In genomic region chr1:226004396-226004795, GRCh38 we compare ENCODE assay signal across 23 cellular contexts. TPM values are rescaled to one million over a fixed set of nuclear protein-coding genes. Genes with fewer than 3 reads are reported as not detected.
DNase-seq lines count a peak whose midpoint lies in the region; ATAC-seq and TF ChIP-seq lines count a peak whose summit lies in the region.
"Had no signal": no experiment of that assay in that cellular context is flagged by ENCODE, and none has a peak within 500 bp of the region (broad histone marks: within the 10 kb centered on the region; RNA-seq: fewer than 3 reads in every experiment).

No MANE protein-coding gene starts in this region.

- H3K9me3 Mint-ChIP-seq in activated naive CD8-positive, alpha-beta T cell (ENCODE audit: low read depth): no peaks in the 10 kb centered on the region
- H3K9me3 Mint-ChIP-seq in activated naive CD8-positive, alpha-beta T cell treated with anti-CD3 and anti-CD28 coated beads for 36 hours: peaks cover 5% of the 10 kb centered on the region
- H3K9me3 Mint-ChIP-seq in activated naive CD8-positive, alpha-beta T cell treated with anti-CD3 and anti-CD28 coated beads, Interleukin-2, amount 50 U/mL, for 24 hours: no peaks in the 10 kb centered on the region
- H3K9me3 Mint-ChIP-seq: CD8-positive, alpha-beta memory T cell; T-helper 2 cell treated with Interferon-gamma antibody and Interleukin-4, amounts not matched to agents 5 μg/mL and 100 μg/mL, for 36 hours had no signal

- peaks cover 47% of the 10 kb centered on the region for H3K4me1 Mint-ChIP-seq in activated naive CD8-positive, alpha-beta T cell (ENCODE audit: low read depth)
- H3K4me1 Mint-ChIP-seq in activated naive CD8-positive, alpha-beta T cell treated with anti-CD3 and anti-CD28 coated beads for 36 hours: peaks cover 37% of the 10 kb centered on the region
- H3K4me1 Mint-ChIP-seq in activated naive CD8-positive, alpha-beta T cell treated with anti-CD3 and anti-CD28 coated beads, Interleukin-2, amount 50 U/mL, for 24 hours: peaks cover 48% of the 10 kb centered on the region

- DNase-seq in activated naive CD8-positive, alpha-beta T cell treated with anti-CD3 and anti-CD28 coated beads for 36 hours: no peak
- no peak for DNase-seq in activated naive CD8-positive, alpha-beta T cell treated with anti-CD3 and anti-CD28 coated beads, Interleukin-2, amount 50 U/mL, for 24 hours
- DNase-seq in NOMO-1 (lab: John Stamatoyannopoulos, UW; ENCODE audit: unreplicated experiment in 2 of 2) (no peak), NCI-H2227 treated with DMSO at 0.1 percent for 48 hours (lab: John Stamatoyannopoulos, UW) (no peak)
- DNase-seq: activated CD4-positive, alpha-beta T cell treated with anti-CD3 and anti-CD28 coated beads, Interleukin-2, amount 50 U/mL, for 4 hours; central memory CD4-positive, alpha-beta T cell; dermis blood vessel endothelial cell; DMS153; hypothalamus; mesendoderm; NCI-H1048; NCI-H187 treated with DMSO at 0.1 percent for 48 hours; NCI-H526 treated with DMSO at 0.1 percent for 48 hours; occipital lobe; uterus; WERI-Rb-1 had no signal

- H3K36me3 ChIP-seq in HEK293 (ENCODE audit: control insufficient read depth in 2 of 2, insufficient read depth in 1 of 2, low read length in 2 of 2): no peaks in the 10 kb centered on the region
- H3K36me3 ChIP-seq: uterus, WERI-Rb-1 had no signal

- no peaks in the 10 kb centered on the region for H3K36me3 Mint-ChIP-seq in activated naive CD8-positive, alpha-beta T cell
- H3K36me3 Mint-ChIP-seq in activated naive CD8-positive, alpha-beta T cell treated with anti-CD3 and anti-CD28 coated beads for 36 hours: peaks cover 2% of the 10 kb centered on the region
- peaks cover 2% of the 10 kb centered on the region for H3K36me3 Mint-ChIP-seq in activated naive CD8-positive, alpha-beta T cell treated with anti-CD3 and anti-CD28 coated beads, Interleukin-2, amount 50 U/mL, for 24 hours (ENCODE audit: low read depth)

- H3K27ac ChIP-seq in HEK293 (ENCODE audit: extremely low read depth, low read depth, low read length): no peak overlapping the region
- H3K27ac ChIP-seq: WERI-Rb-1 had no signal

- TF ChIP-seq CTCF in HEK293 (tag by site-specific recombination; IDR thresholded peaks at IDR 0.05): no peak

- no peak for ATAC-seq in activated naive CD8-positive, alpha-beta T cell treated with anti-CD3 and anti-CD28 coated beads, Interleukin-2, amount 50 U/mL, for 24 hours
- no peak for ATAC-seq in GM21390 (IDR thresholded peaks at IDR 0.05; ENCODE audit: unreplicated experiment)
- ATAC-seq: left lobe of liver had no signal

- POLR2A ChIA-PET in HEK293 (lab: Yijun Ruan, JAX): interaction anchor here (0.6 kb wide), 1 partner anchor 51 kb away, joined by 4 read pairs; no protein-coding TSS in a partner anchor

- no peaks in the 10 kb centered on the region for H3K27me3 Mint-ChIP-seq in activated naive CD8-positive, alpha-beta T cell
- H3K27me3 Mint-ChIP-seq in activated naive CD8-positive, alpha-beta T cell treated with anti-CD3 and anti-CD28 coated beads for 36 hours: no peaks in the 10 kb centered on the region
- H3K27me3 Mint-ChIP-seq in activated naive CD8-positive, alpha-beta T cell treated with anti-CD3 and anti-CD28 coated beads, Interleukin-2, amount 50 U/mL, for 24 hours: no peaks in the 10 kb centered on the region
- H3K27me3 Mint-ChIP-seq: CD8-positive, alpha-beta memory T cell had no signal

- no peak overlapping the region for H3K4me3 ChIP-seq in HEK293 (ENCODE audit: low read depth, low read length)
- H3K4me3 ChIP-seq: skin epidermis, uterus had no signal

- peak overlapping the region; percentile 11 for H3K4me3 Mint-ChIP-seq in activated naive CD8-positive, alpha-beta T cell
- no peak overlapping the region for H3K4me3 Mint-ChIP-seq in activated naive CD8-positive, alpha-beta T cell treated with anti-CD3 and anti-CD28 coated beads for 36 hours
- H3K4me3 Mint-ChIP-seq in activated naive CD8-positive, alpha-beta T cell treated with anti-CD3 and anti-CD28 coated beads, Interleukin-2, amount 50 U/mL, for 24 hours: no peak overlapping the region
- H3K4me3 Mint-ChIP-seq: CD8-positive, alpha-beta memory T cell; T-helper 2 cell treated with Interferon-gamma antibody and Interleukin-4, amounts not matched to agents 5 μg/mL and 100 μg/mL, for 36 hours had no signal

- no peaks in the 10 kb centered on the region for H3K9me3 ChIP-seq in HEK293 (ENCODE audit: control insufficient read depth, insufficient read depth, low read depth, low read length)
- H3K9me3 ChIP-seq: uterus had no signal

- peaks cover 21% of the 10 kb centered on the region for H3K4me1 ChIP-seq in HEK293 (ENCODE audit: control insufficient read depth, insufficient read depth, low read length)
- H3K4me1 ChIP-seq: uterus had no signal

- CTCF ChIA-PET in HEK293 (lab: Yijun Ruan, JAX): interaction anchor here (0.5 to 1.3 kb wide), 5 partner anchors 10 to 181 kb away, joined by 3 to 4 read pairs (median 3); no protein-coding TSS in a partner anchor

- peak overlapping the region; percentile 81 for H3K27ac Mint-ChIP-seq in activated naive CD8-positive, alpha-beta T cell
- no peak overlapping the region for H3K27ac Mint-ChIP-seq in activated naive CD8-positive, alpha-beta T cell treated with anti-CD3 and anti-CD28 coated beads for 36 hours
- H3K27ac Mint-ChIP-seq in activated naive CD8-positive, alpha-beta T cell treated with anti-CD3 and anti-CD28 coated beads, Interleukin-2, amount 50 U/mL, for 24 hours: peak overlapping the region; percentile 62
- H3K27ac Mint-ChIP-seq: T-helper 2 cell treated with Interferon-gamma antibody and Interleukin-4, amounts not matched to agents 5 μg/mL and 100 μg/mL, for 36 hours had no signal

TF ChIP-seq in HEK293, 187 proteins besides CTCF, POLR2A, EP300 and RAD21:
- TF ChIP-seq ZNF768 (tag by site-specific recombination; IDR thresholded peaks at IDR 0.05): no peak
- 0 out of 2 replicates have a peak, but pooled peaks have one; percentile 0 for TF ChIP-seq ZNF121 (tag by site-specific recombination; IDR thresholded peaks at IDR 0.05)
TF ChIP-seq in HEK293: peak in this region for 1.

RNA-seq across cellular contexts. Expression of gene SDE2, which starts 5.3 kb away (rescaled TPM):
- total RNA-seq in activated naive CD8-positive, alpha-beta T cell treated with anti-CD3 and anti-CD28 coated beads for 36 hours: 10 to 100 TPM; 20.0 to 21.2 TPM

RNA-seq across cellular contexts. Expression of gene H3-3A, which starts 58.1 kb away (rescaled TPM):
- total RNA-seq in activated naive CD8-positive, alpha-beta T cell treated with anti-CD3 and anti-CD28 coated beads for 36 hours: 100 to 1,000 TPM; 342 to 363 TPM
